In genomic region chr16:53098526-53099317, GRCh38 we compare ENCODE assay signal across 1 cellular context.
TF ChIP-seq lines count a peak whose summit lies in the region.

No MANE protein-coding gene starts in this region.

TF ChIP-seq in K562, 482 proteins besides CTCF, POLR2A, EP300 and RAD21 (continued from another document):
- TF ChIP-seq ZC3H8 (IDR thresholded peaks at IDR 0.05) (no peak), EGR1 (conservative IDR thresholded peaks at IDR 0.05) (peak; percentile 98), ZNF592 (IDR thresholded peaks at IDR 0.05) (no peak), PBX2 (CRISPR knock-in tag; IDR thresholded peaks at IDR 0.05; ENCODE audit: low read depth) (no peak), PBX2 (tag; conservative IDR thresholded peaks at IDR 0.05; ENCODE audit: low read depth) (no peak), PREB (CRISPR knock-in tag; IDR thresholded peaks at IDR 0.05) (no peak), FOXP1 (CRISPR knock-in tag; IDR thresholded peaks at IDR 0.05) (no peak), TCF15 (CRISPR knock-in tag; IDR thresholded peaks at IDR 0.05) (no peak), RHOXF2B (CRISPR knock-in tag; conservative IDR thresholded peaks at IDR 0.05) (no peak), CBX3 (IDR thresholded peaks at IDR 0.05; ENCODE audit: borderline replicate concordance in 1 of 2, low read length in 2 of 2) (peak in 1 of 2 experiments; percentile 31; a peak in 1 of 3 replicates), MYNN (IDR thresholded peaks at IDR 0.05) (0 out of 2 replicates have a peak, but pooled peaks have one; percentile 27), MYNN (CRISPR knock-in tag; IDR thresholded peaks at IDR 0.05) (no peak), TEAD4 (IDR thresholded peaks at IDR 0.05; ENCODE audit: low read length) (peak; percentile 69; the same call in 1 of the 2 replicates), TEAD4 (CRISPR knock-in tag; IDR thresholded peaks at IDR 0.05; ENCODE audit: borderline replicate concordance) (no peak)
TF ChIP-seq in K562: peak in this region for 21.
